Comparison of ENCODE assay signal across 24 cellular contexts in the genomic region with DNA sequence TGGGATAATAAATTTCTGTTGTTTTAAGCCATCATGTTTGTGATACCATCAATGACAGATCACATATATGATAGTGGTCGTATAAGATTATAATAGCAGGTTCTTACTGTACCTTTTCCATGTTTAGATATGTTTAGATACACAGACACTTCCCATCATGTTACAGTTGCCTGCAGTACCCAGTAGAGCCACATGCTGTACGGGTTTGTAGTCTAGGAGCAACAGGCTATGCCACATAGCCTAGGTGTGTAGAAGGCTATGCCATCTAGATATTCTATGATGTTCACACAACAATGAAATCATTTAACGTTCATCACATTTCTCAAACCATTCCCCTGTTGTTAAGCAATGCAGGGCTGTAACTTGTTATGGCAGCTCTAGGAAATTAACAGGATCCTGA.
DNase-seq lines count a peak whose midpoint lies in the region; ATAC-seq, FAIRE-seq and TF ChIP-seq lines count a peak whose summit lies in the region.
"Had no signal": no experiment of that assay in that cellular context is flagged by ENCODE, and none has a peak within 500 bp of the region (broad histone marks: within the 10 kb centered on the region; RNA-seq: fewer than 3 reads in every experiment).

No MANE protein-coding gene starts in this region.

- H3K27me3 ChIP-seq in RWPE2 (ENCODE audit: insufficient read depth, poor library complexity, severe bottlenecking) (no peaks in the 10 kb centered on the region), endodermal cell (ENCODE audit: control insufficient read depth, insufficient read depth, low read length, poor library complexity, severe bottlenecking) (no peaks in the 10 kb centered on the region)
- H3K27me3 ChIP-seq in CD4-positive, alpha-beta memory T cell (ENCODE audit: insufficient read depth, low read length), result no peaks in the 10 kb centered on the region
- H3K27me3 ChIP-seq: BLaER1, sigmoid colon, tibial nerve had no signal

- no peaks in the 10 kb centered on the region for H3K36me3 Mint-ChIP-seq in endodermal cell (ENCODE audit: low read depth)
- no peaks in the 10 kb centered on the region for H3K36me3 Mint-ChIP-seq in progenitor cell of endocrine pancreas (ENCODE audit: insufficient read depth)
- no peaks in the 10 kb centered on the region for H3K36me3 Mint-ChIP-seq in stimulated activated effector memory CD8-positive, alpha-beta T cell treated with anti-CD3 and anti-CD28 coated beads, Interleukin-12 subunit alpha, Interleukin-12 subunit beta, amount 100 ng/mL, for 72 hours
- H3K36me3 Mint-ChIP-seq in CD4-positive, alpha-beta memory T cell, result no peaks in the 10 kb centered on the region
- H3K36me3 Mint-ChIP-seq: T-cell had no signal

- no peak overlapping the region for H3K27ac ChIP-seq in RWPE2 (ENCODE audit: poor library complexity, severe bottlenecking)
- H3K27ac ChIP-seq in endodermal cell (ENCODE audit: low read depth, low read length), result no peak overlapping the region
- H3K27ac ChIP-seq in CD4-positive, alpha-beta memory T cell (ENCODE audit: low read depth, low read length), result no peak overlapping the region
- H3K27ac ChIP-seq: BLaER1, esophagus squamous epithelium, KMS-11, sigmoid colon, tibial nerve had no signal

- TF ChIP-seq CTCF in RWPE2 (IDR thresholded peaks at IDR 0.05; ENCODE audit: poor library complexity, severe bottlenecking), result no peak
- peak; percentile 45 for TF ChIP-seq CTCF in endodermal cell (conservative IDR thresholded peaks at IDR 0.05)
- TF ChIP-seq CTCF in progenitor cell of endocrine pancreas (IDR thresholded peaks at IDR 0.05; ENCODE audit: unreplicated experiment), result peak; percentile 29

- 0 out of 3 replicates have a peak, but pooled peaks have one; percentile 29 for ATAC-seq in RWPE2 (ENCODE audit: low read depth)
- no peak for ATAC-seq in stimulated activated effector memory CD8-positive, alpha-beta T cell treated with anti-CD3 and anti-CD28 coated beads, Interleukin-12 subunit alpha, Interleukin-12 subunit beta, amount 100 ng/mL, for 72 hours
- ATAC-seq: activated naive CD8-positive, alpha-beta T cell treated with anti-CD3 and anti-CD28 coated beads, Interleukin-2, amount 50 U/mL, for 24 hours; T-cell had no signal

- WGBS in endodermal cell (ENCODE audit: insufficient coverage in 1 of 2, insufficient read length in 1 of 2), 2 experiments, result 94 to 100% methylated on average over 1 to 2 of the region's 3 CpGs

- intact Hi-C loops in CD4-positive, alpha-beta memory T cell (cut with micrococcal nuclease), result no loop called here

- no peaks in the 10 kb centered on the region for H3K4me1 Mint-ChIP-seq in endodermal cell
- H3K4me1 Mint-ChIP-seq in progenitor cell of endocrine pancreas (ENCODE audit: low read depth), result no peaks in the 10 kb centered on the region
- no peaks in the 10 kb centered on the region for H3K4me1 Mint-ChIP-seq in stimulated activated effector memory CD8-positive, alpha-beta T cell treated with anti-CD3 and anti-CD28 coated beads, Interleukin-12 subunit alpha, Interleukin-12 subunit beta, amount 100 ng/mL, for 72 hours
- no peaks in the 10 kb centered on the region for H3K4me1 Mint-ChIP-seq in CD4-positive, alpha-beta memory T cell
- H3K4me1 Mint-ChIP-seq: activated naive CD8-positive, alpha-beta T cell treated with anti-CD3 and anti-CD28 coated beads, Interleukin-2, amount 50 U/mL, for 24 hours; T-cell had no signal

- POLR2A ChIA-PET in CD4-positive, alpha-beta memory T cell (lab: Charles Lee; ENCODE audit: partially characterized antibody), result no interaction called here

- CTCF ChIA-PET in CD4-positive, alpha-beta memory T cell (lab: Charles Lee; ENCODE audit: partially characterized antibody), result no interaction called here

- H3K4me3 Mint-ChIP-seq in endodermal cell, result no peak overlapping the region
- H3K4me3 Mint-ChIP-seq in progenitor cell of endocrine pancreas (ENCODE audit: low read depth), result no peak overlapping the region
- no peak overlapping the region for H3K4me3 Mint-ChIP-seq in stimulated activated effector memory CD8-positive, alpha-beta T cell treated with anti-CD3 and anti-CD28 coated beads, Interleukin-12 subunit alpha, Interleukin-12 subunit beta, amount 100 ng/mL, for 72 hours
- no peak overlapping the region for H3K4me3 Mint-ChIP-seq in CD4-positive, alpha-beta memory T cell
- H3K4me3 Mint-ChIP-seq: activated naive CD8-positive, alpha-beta T cell treated with anti-CD3 and anti-CD28 coated beads, Interleukin-2, amount 50 U/mL, for 24 hours; T-cell had no signal

- no peaks in the 10 kb centered on the region for H3K9me3 Mint-ChIP-seq in endodermal cell
- H3K9me3 Mint-ChIP-seq in progenitor cell of endocrine pancreas (ENCODE audit: low read depth), result no peaks in the 10 kb centered on the region
- H3K9me3 Mint-ChIP-seq in stimulated activated effector memory CD8-positive, alpha-beta T cell treated with anti-CD3 and anti-CD28 coated beads, Interleukin-12 subunit alpha, Interleukin-12 subunit beta, amount 100 ng/mL, for 72 hours, result no peaks in the 10 kb centered on the region
- no peaks in the 10 kb centered on the region for H3K9me3 Mint-ChIP-seq in CD4-positive, alpha-beta memory T cell
- H3K9me3 Mint-ChIP-seq: activated naive CD8-positive, alpha-beta T cell treated with anti-CD3 and anti-CD28 coated beads, Interleukin-2, amount 50 U/mL, for 24 hours; T-cell had no signal

- H3K4me1 ChIP-seq in RWPE2 (ENCODE audit: insufficient read depth, poor library complexity, severe bottlenecking), result peaks cover 6% of the 10 kb centered on the region
- no peaks in the 10 kb centered on the region for H3K4me1 ChIP-seq in endodermal cell (ENCODE audit: control insufficient read depth, insufficient read depth, low read length)
- H3K4me1 ChIP-seq in CD4-positive, alpha-beta memory T cell (ENCODE audit: insufficient read depth, low read length), result no peaks in the 10 kb centered on the region

- peak; percentile 45 for FAIRE-seq in GM19239 (lab: Jason Lieb, UNC)

- no peak overlapping the region for H3K4me3 ChIP-seq in RWPE2 (ENCODE audit: severe bottlenecking)
- no peak overlapping the region for H3K4me3 ChIP-seq in endodermal cell (ENCODE audit: low read length)
- no peak overlapping the region for H3K4me3 ChIP-seq in CD4-positive, alpha-beta memory T cell (ENCODE audit: low read length in 2 of 2)
- H3K4me3 ChIP-seq: BLaER1, esophagus squamous epithelium, sigmoid colon, tibial nerve had no signal

- DNase-seq in GM19239 (ENCODE audit: insufficient read length, low spot score) (no peak), RWPE2 (ENCODE audit: low spot score) (no peak), endodermal cell (no peak), progenitor cell of endocrine pancreas (ENCODE audit: low spot score, unreplicated experiment) (no peak), SIG-M5 (lab: John Stamatoyannopoulos, UW) (no peak)
- no peak for DNase-seq in stimulated activated effector memory CD8-positive, alpha-beta T cell treated with anti-CD3 and anti-CD28 coated beads, Interleukin-12 subunit alpha, Interleukin-12 subunit beta, amount 100 ng/mL, for 72 hours (ENCODE audit: low spot score in 2 of 2)
- DNase-seq in CD4-positive, alpha-beta memory T cell, result no peak
- DNase-seq in activated CD4-positive, alpha-beta T cell treated with anti-CD3 and anti-CD28 coated beads for 48 hours, result no peak
- DNase-seq: activated CD4-positive, alpha-beta T cell treated with anti-CD3 and anti-CD28 coated beads, Interleukin-2, amount 50 U/mL, for 1 hour; activated CD8-positive, alpha-beta memory T cell treated with anti-CD3 and anti-CD28 coated beads, Interleukin-2, amount 50 U/mL, for 4 hours; activated effector memory CD4-positive, alpha-beta T cell treated with Interleukin-2 at 50 U/mL for 16 hours; activated naive CD8-positive, alpha-beta T cell treated with anti-CD3 and anti-CD28 coated beads, Interleukin-2, amount 50 U/mL, for 24 hours; caudate nucleus; esophagus squamous epithelium; GDM1; NCI-H2029; NCI-H446; NK-92 treated with Interleukin-12 subunit alpha and Interleukin-12 subunit beta, amount 100 ng/mL, for 24 hours; sigmoid colon; stimulated activated naive CD4-positive, alpha-beta T cell treated with Interleukin-2 at 50 U/mL for 16 hours; T-cell had no signal

- H3K9me3 ChIP-seq in RWPE2 (ENCODE audit: severe bottlenecking), result no peaks in the 10 kb centered on the region
- no peaks in the 10 kb centered on the region for H3K9me3 ChIP-seq in endodermal cell (ENCODE audit: control insufficient read depth, low read length)
- H3K9me3 ChIP-seq in CD4-positive, alpha-beta memory T cell (ENCODE audit: control insufficient read depth in 1 of 2, low read length in 2 of 2), result no peaks in the 10 kb centered on the region
- H3K9me3 ChIP-seq: BLaER1, esophagus squamous epithelium, sigmoid colon, tibial nerve had no signal

- H3K36me3 ChIP-seq in RWPE2 (ENCODE audit: low read depth), result no peaks in the 10 kb centered on the region
- H3K36me3 ChIP-seq in endodermal cell (ENCODE audit: control insufficient read depth, insufficient read depth, low read length), result no peaks in the 10 kb centered on the region
- H3K36me3 ChIP-seq in CD4-positive, alpha-beta memory T cell (ENCODE audit: insufficient read depth, low read length), result no peaks in the 10 kb centered on the region
- H3K36me3 ChIP-seq: BLaER1, esophagus squamous epithelium, sigmoid colon, tibial nerve had no signal

- H3K27ac Mint-ChIP-seq in endodermal cell, result no peak overlapping the region
- H3K27ac Mint-ChIP-seq in progenitor cell of endocrine pancreas, result no peak overlapping the region
- no peak overlapping the region for H3K27ac Mint-ChIP-seq in stimulated activated effector memory CD8-positive, alpha-beta T cell treated with anti-CD3 and anti-CD28 coated beads, Interleukin-12 subunit alpha, Interleukin-12 subunit beta, amount 100 ng/mL, for 72 hours
- no peak overlapping the region for H3K27ac Mint-ChIP-seq in CD4-positive, alpha-beta memory T cell
- H3K27ac Mint-ChIP-seq: activated naive CD8-positive, alpha-beta T cell treated with anti-CD3 and anti-CD28 coated beads, Interleukin-2, amount 50 U/mL, for 24 hours; T-cell had no signal

- H3K9ac ChIP-seq in endodermal cell (ENCODE audit: extremely low read depth, low read length, poor library complexity, severe bottlenecking), result no peak overlapping the region
- H3K9ac ChIP-seq: BLaER1, KMS-11 had no signal

- H3K27me3 Mint-ChIP-seq in endodermal cell (ENCODE audit: insufficient read depth) (no peaks in the 10 kb centered on the region), progenitor cell of endocrine pancreas (peaks cover 4% of the 10 kb centered on the region)
- H3K27me3 Mint-ChIP-seq in CD4-positive, alpha-beta memory T cell, result peaks cover 10 to 18% of the 10 kb centered on the region in 2 donors
